8 cellular contexts compared by ENCODE assay signal in genomic region chr5:43019615-43020293, GRCh38. TPM values are rescaled to one million over a fixed set of nuclear protein-coding genes. Genes with fewer than 3 reads are reported as not detected.
DNase-seq lines count a peak whose midpoint lies in the region; ATAC-seq, FAIRE-seq and TF ChIP-seq lines count a peak whose summit lies in the region.

No MANE protein-coding gene starts in this region.

- BruUV-seq in GM12878 (replicated peaks; lab: Mats Ljungman, UMichigan), result no TSS peak

- peaks cover 1% of the 10 kb centered on the region for H3K36me3 Mint-ChIP-seq in T-helper 17 cell (ENCODE audit: low read depth)

- peak overlapping the region; percentile 97 for H3K4me2 ChIP-seq in GM12878 (ENCODE audit: control insufficient read depth, insufficient read depth)

- RAD21 ChIA-PET in GM12878 (lab: Charles Lee; ENCODE audit: unreplicated experiment), result interaction anchor here (0.9 to 6.6 kb wide), 10 partner anchors 11 to 111 kb away, joined by 3 to 78 read pairs (median 8); partner anchors contain the start of gene ANXA2R

- H3K36me3 ChIP-seq in GM12878 (ENCODE audit: control insufficient read depth in 2 of 2, insufficient read depth in 2 of 2, low read length in 1 of 2) (no peaks in the 10 kb centered on the region), kidney epithelial cell (ENCODE audit: control insufficient read depth, insufficient read depth, low read length) (no peaks in the 10 kb centered on the region)

- TF ChIP-seq RAD21 in GM12878 (IDR thresholded peaks at IDR 0.05; ENCODE audit: insufficient read depth, low read depth, low read length), result peak; percentile 40; the same call in 1 of the 2 replicates

- no peaks in the 10 kb centered on the region for H3K27me3 ChIP-seq in GM12878 (replicated peaks in 1 of 2; ENCODE audit: control insufficient read depth in 2 of 2, insufficient read depth in 2 of 2, low read length in 1 of 2)
- no peaks in the 10 kb centered on the region for H3K27me3 ChIP-seq in kidney epithelial cell (ENCODE audit: control insufficient read depth, insufficient read depth, low read length)

- H3K4me1 Mint-ChIP-seq in T-helper 17 cell, result peaks cover 41% of the 10 kb centered on the region

- POLR2A ChIA-PET in GM12878 (lab: Charles Lee), result interaction anchor here (0.8 to 6.3 kb wide), 15 partner anchors 9 to 293 kb away, joined by 3 to 65 read pairs (median 7); partner anchors contain the start of genes ANXA2R, HMGCS1, SELENOP and ZNF131

- TF ChIP-seq POLR2A in GM12878 (IDR thresholded peaks at IDR 0.05; ENCODE audit: low read depth, low read length), result peak; percentile 57

- no peak for TF ChIP-seq EP300 in GM12878 (IDR thresholded peaks at IDR 0.05; ENCODE audit: borderline replicate concordance in 1 of 2, control insufficient read depth in 1 of 2, low read depth in 2 of 2, low read length in 2 of 2)

- H3K4me3 Mint-ChIP-seq in T-helper 17 cell, result peak overlapping the region; percentile 97

- H3K27ac Mint-ChIP-seq in T-helper 17 cell, result peak overlapping the region; percentile 100

- H3K4me3 ChIP-seq in GM12878 (peak overlapping the region; percentile 83), kidney epithelial cell (ENCODE audit: low read depth, low read length) (peak overlapping the region; percentile 47)

- H2AFZ ChIP-seq in GM12878 (ENCODE audit: control insufficient read depth, low read depth, low read length), result peak overlapping the region; percentile 86

- intact Hi-C loops in GM12878 (cut with micrococcal nuclease; ENCODE audit: unreplicated experiment), result loop anchor here (1.0 to 2.0 kb wide), 3 partner anchors 21 to 101 kb away; partner anchors contain the start of genes ANXA2R and ZNF131

- in situ Hi-C loops in GM12878 (cut with MboI), result no loop called here

- TF ChIP-seq CTCF in GM12878 (IDR thresholded peaks at IDR 0.05 in 2 of 3, conservative IDR thresholded peaks at IDR 0.05 in 1 of 3; ENCODE audit: control insufficient read depth in 2 of 3, extremely low read depth in 1 of 3, insufficient read depth in 1 of 3, low read depth in 3 of 3, low read length in 3 of 3) (peak; percentile 42 to 73 (median 59)), kidney epithelial cell (IDR thresholded peaks at IDR 0.05; ENCODE audit: insufficient read depth, low read length, poor library complexity, severe bottlenecking) (peak; percentile 38)

- peak; percentile 48 for DNase-seq in NCI-H146 (lab: John Stamatoyannopoulos, UW)
- peak; percentile 69 to 79 (median 73) for DNase-seq in T-helper 17 cell
- DNase-seq in GM12878 (ENCODE audit: low read depth, low spot score), result no peak
- DNase-seq in kidney epithelial cell (ENCODE audit: low read depth), result no peak
- peak; percentile 81 for DNase-seq in stimulated activated CD4-positive, alpha-beta T cell treated with anti-CD3 and anti-CD28 coated beads, Interleukin-2, amount 100 ng/mL, for 4 hours (ENCODE audit: low read depth)
- DNase-seq in GM03348 (ENCODE audit: low spot score), result no peak

- WGBS in GM12878 (ENCODE audit: insufficient coverage, insufficient replicate concordance, low lambda C conversion rate, missing lambda C conversion rate), result under 1% methylated on average over 36 of the region's 36 CpGs

- peaks cover 8% of the 10 kb centered on the region for H3K79me2 ChIP-seq in GM12878 (ENCODE audit: control insufficient read depth, insufficient read depth, low read length)

- H4K20me1 ChIP-seq in GM12878 (ENCODE audit: control insufficient read depth, insufficient read depth), result no peaks in the 10 kb centered on the region

- H3K4me1 ChIP-seq in GM12878 (ENCODE audit: control insufficient read depth, insufficient read depth, low read length), result peaks cover 16% of the 10 kb centered on the region

- H3K9me3 ChIP-seq in T-helper 17 cell (ENCODE audit: control insufficient read depth, low read length, poor library complexity, severe bottlenecking) (no peaks in the 10 kb centered on the region), GM12878 (replicated peaks; ENCODE audit: control insufficient read depth, insufficient read depth, low read length) (no peaks in the 10 kb centered on the region)

- SMC1A ChIA-PET in GM12878 (lab: Charles Lee; ENCODE audit: uncharacterized antibody, unreplicated experiment), result interaction anchor here (0.6 to 9.1 kb wide), 14 partner anchors 9 to 292 kb away, joined by 3 to 111 read pairs (median 7); partner anchors contain the start of gene ANXA2R

- CTCF ChIA-PET in GM12878 (lab: Yijun Ruan, JAX), result interaction anchor here (0.6 to 4.1 kb wide), 17 partner anchors 10 to 189 kb away, joined by 3 to 55 read pairs (median 9); partner anchors contain the start of genes ANXA2R and ZNF131

- ATAC-seq in GM18511 (IDR thresholded peaks at IDR 0.05; ENCODE audit: unreplicated experiment) (peak; percentile 73), HG02870 (IDR thresholded peaks at IDR 0.05; ENCODE audit: unreplicated experiment) (peak; percentile 60), T-helper 17 cell (peak; percentile 68), GM12878 (peak; percentile 78)

- H3K27me3 Mint-ChIP-seq in T-helper 17 cell, result no peaks in the 10 kb centered on the region

- H3K27ac ChIP-seq in GM12878 (ENCODE audit: control insufficient read depth, insufficient read depth), result peak overlapping the region; percentile 94

- peak; percentile 98 for FAIRE-seq in GM12878 (lab: Jason Lieb, UNC)

- peak overlapping the region; percentile 89 for H3K9ac ChIP-seq in GM12878 (ENCODE audit: control insufficient read depth, insufficient read depth, low read length)

TF ChIP-seq in GM12878, 131 proteins besides CTCF, POLR2A, EP300 and RAD21 (continues in another document):
- TF ChIP-seq ZNF687 (IDR thresholded peaks at IDR 0.05), result 0 out of 2 replicates have a peak, but pooled peaks have one; percentile 12
- peak; percentile 56 for TF ChIP-seq YY1 (IDR thresholded peaks at IDR 0.05; ENCODE audit: low read depth, low read length)
- 0 out of 2 replicates have a peak, but pooled peaks have one; percentile 55 for TF ChIP-seq TCF3 (IDR thresholded peaks at IDR 0.05; ENCODE audit: borderline replicate concordance, insufficient read depth, low read depth, low read length)
- peak; percentile 34; the same call in 1 of the 2 replicates for TF ChIP-seq POLR2AphosphoS5 (IDR thresholded peaks at IDR 0.05; ENCODE audit: low read length)
- peak; percentile 14 for TF ChIP-seq MEF2B (IDR thresholded peaks at IDR 0.05; ENCODE audit: partially characterized antibody, poor library complexity, severe bottlenecking)
- no peak for TF ChIP-seq BACH1 (IDR thresholded peaks at IDR 0.05; ENCODE audit: borderline replicate concordance)

RNA-seq across cellular contexts. Expression of gene ANXA2R, which starts 20.4 kb away (rescaled TPM):
- total RNA-seq in T-helper 17 cell (10 to 100 TPM; 33.0 to 44.0 TPM), GM12878 (2014; rRNA removed) (4.3 and 4.7 TPM in 2 replicates), GM12878 (2014; rRNA removed; fragmentation: Illumina TruSeq; extraction: Trizol) (4.2 and 5.1 TPM in 2 replicates), GM12878 (2021) (4.4 and 5.2 TPM in 2 replicates), kidney epithelial cell (0.34 and 0.79 TPM in 2 replicates)
- 5.8 and 9.3 TPM in 2 replicates for total RNA-seq in GM12878 (2013; cell fraction: nucleolus; rRNA removed)
- polyA plus RNA-seq in GM12878 (2011; ENCODE audit: low read depth), result 1.4 TPM
- polyA plus RNA-seq in GM12878 (2011; rRNA removed) (1.8 and 2.3 TPM in 2 replicates), GM12878 (2014; fragmentation: Illumina TruSeq; extraction: Trizol) (3.6 and 3.7 TPM in 2 replicates), GM12878 (2014; fragmentation: Nextera tagmentation; extraction: Ambion mirVana) (1 to 10 TPM; 3.2 to 4.5 TPM), GM12878 (2014; rRNA removed) (6.8 and 7.8 TPM in 2 replicates), GM12878 (2016; fragmentation: Nextera tagmentation; extraction: Ambion mirVana) (1 to 10 TPM; 6.4 to 6.7 TPM)
- polyA plus RNA-seq in GM12878 (2011; cell fraction: cytosol; rRNA removed), result 1.6 and 2.1 TPM in 2 replicates
- polyA plus RNA-seq in GM12878 (2011; cell fraction: nucleus; rRNA removed), result 4.3 and 4.7 TPM in 2 replicates
- polyA plus RNA-seq in GM12878 (2012), result 2.2 and 2.4 TPM in 2 replicates
- 3.0 and 4.7 TPM in 2 replicates for polyA minus RNA-seq in GM12878 (2011; rRNA and poly(A)+ RNA removed)
- 0.62 TPM in 1 of 2 replicates, not detected in the other for polyA minus RNA-seq in GM12878 (2011; cell fraction: cytosol; rRNA and poly(A)+ RNA removed)
- polyA minus RNA-seq in GM12878 (2011; cell fraction: nucleus; rRNA and poly(A)+ RNA removed), result 7.4 and 18.5 TPM in 2 replicates

Comparison
In these comparisons a context has a peak if more than half of its experiments do, and no peak if none do; other contexts are left out.
1. DNase-seq: peak in NCI-H146 (single experiment), T-helper 17 cell (3 of 3) and stimulated activated CD4-positive, alpha-beta T cell treated with anti-CD3 and anti-CD28 coated beads, Interleukin-2, amount 100 ng/mL, for 4 hours (single experiment); none in GM12878 (single experiment), kidney epithelial cell (single experiment) and GM03348 (single experiment).
2. Peak in every context shown above with its lines, with median percentiles within 50 percentile points of each other: ATAC-seq.